In the genomic region with DNA sequence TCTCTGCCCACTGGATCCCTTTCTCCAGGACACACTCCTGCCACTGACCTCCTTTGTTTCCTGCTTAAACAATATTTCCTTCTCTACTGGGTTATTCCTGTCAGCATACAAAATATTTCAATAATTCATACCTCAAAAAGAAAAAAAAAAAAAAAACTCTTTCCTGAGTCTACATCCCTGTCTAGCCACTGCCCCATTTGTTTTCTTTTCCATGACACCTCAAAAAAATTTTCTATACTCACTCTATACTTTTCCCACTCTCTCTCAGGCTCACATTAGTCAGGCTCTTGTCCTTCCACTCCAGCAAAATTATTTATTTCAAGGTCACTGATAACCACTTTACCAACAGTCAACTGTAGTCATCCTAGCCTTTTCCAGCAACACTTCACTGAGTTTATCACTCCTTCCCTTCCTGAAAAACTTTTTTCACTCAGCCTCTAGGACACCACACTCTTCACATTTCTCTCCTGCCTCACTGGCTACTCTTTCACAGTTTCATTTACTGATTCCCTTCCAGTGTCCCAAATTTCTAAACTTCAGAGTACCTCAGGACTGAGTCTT, we compare ENCODE assay signal across 22 cellular contexts. TPM values are rescaled to one million over a fixed set of nuclear protein-coding genes. Genes with fewer than 3 reads are reported as not detected.
DNase-seq lines count a peak whose midpoint lies in the region; ATAC-seq, FAIRE-seq and TF ChIP-seq lines count a peak whose summit lies in the region.
"Had no signal": no experiment of that assay in that cellular context is flagged by ENCODE, and none has a peak within 500 bp of the region (broad histone marks: within the 10 kb centered on the region; RNA-seq: fewer than 3 reads in every experiment).

No MANE protein-coding gene starts in this region.

- no peak for TF ChIP-seq EP300 in K562 (IDR thresholded peaks at IDR 0.05; ENCODE audit: low read length)

- H2AFZ ChIP-seq in Karpas-422 (ENCODE audit: low read length) (no peak overlapping the region), K562 (ENCODE audit: low read depth, low read length) (no peak overlapping the region)
- H2AFZ ChIP-seq: PC-9 had no signal

- peaks cover 0 to 6% (median 0%) of the 10 kb centered on the region in 12 donors for H3K9me3 ChIP-seq in heart left ventricle
- no peaks in the 10 kb centered on the region for H3K9me3 ChIP-seq in left ventricle myocardium inferior (replicated peaks)
- H3K9me3 ChIP-seq in Karpas-422 (ENCODE audit: low read length), result no peaks in the 10 kb centered on the region; the same call in 1 of the 2 replicates
- H3K9me3 ChIP-seq in K562 (replicated peaks; ENCODE audit: control insufficient read depth, insufficient read depth, low read depth, low read length), result no peaks in the 10 kb centered on the region

- BruUV-seq in K562 (replicated peaks; lab: Mats Ljungman, UMichigan), result no TSS peak

- CTCF ChIA-PET in K562 (lab: Yijun Ruan, JAX; ENCODE audit: low intra/inter-chr PET ratio), result no interaction called here

- no peak for TF ChIP-seq CTCF in heart left ventricle (IDR thresholded peaks at IDR 0.05)
- TF ChIP-seq CTCF in left ventricle myocardium inferior (IDR thresholded peaks at IDR 0.05; ENCODE audit: borderline replicate concordance), result no peak
- TF ChIP-seq CTCF in K562 (IDR thresholded peaks at IDR 0.05 in 2 of 3, conservative IDR thresholded peaks at IDR 0.05 in 1 of 3; ENCODE audit: insufficient read depth in 2 of 3, low read depth in 1 of 3, low read length in 3 of 3), result no peak
- no peak for TF ChIP-seq CTCF in nephron progenitor cell (IDR thresholded peaks at IDR 0.05)

- H3K27ac ChIP-seq in heart left ventricle (peak overlapping the region in 1 of 12 donors; percentile 23), left ventricle myocardium inferior (replicated peaks) (no peak overlapping the region), Karpas-422 (ENCODE audit: low read length) (peak overlapping the region; percentile 35; the same call in 1 of the 2 replicates), K562 (ENCODE audit: extremely low read depth, low read depth, low read length) (no peak overlapping the region)
- H3K27ac ChIP-seq: C4-2B, PC-9 had no signal

- H4K20me1 ChIP-seq in Karpas-422 (ENCODE audit: insufficient read depth, low read depth, low read length) (no peaks in the 10 kb centered on the region), K562 (replicated peaks; ENCODE audit: control insufficient read depth, insufficient read depth, low read length) (no peaks in the 10 kb centered on the region)

- TF ChIP-seq RAD21 in K562 (CRISPR knock-in tag; conservative IDR thresholded peaks at IDR 0.05 in 1 of 2, IDR thresholded peaks at IDR 0.05 in 1 of 2), result no peak

- H3K27me3 Mint-ChIP-seq in nephron progenitor cell (ENCODE audit: low read depth, poor library complexity), result no peaks in the 10 kb centered on the region
- H3K27me3 Mint-ChIP-seq: B cell had no signal

- POLR2A ChIA-PET in K562 (lab: Yijun Ruan, JAX), result no interaction called here

- intact Hi-C loops in heart left ventricle (cut with DNase I), result no loop called here
- intact Hi-C loops in left ventricle myocardium inferior (cut with micrococcal nuclease), result no loop called here
- intact Hi-C loops in K562 (cut with micrococcal nuclease), result no loop called here

- no peak overlapping the region for H3K9ac ChIP-seq in Karpas-422 (ENCODE audit: low read length)
- H3K9ac ChIP-seq in K562 (ENCODE audit: insufficient read depth in 1 of 2, low read depth in 2 of 2, low read length in 2 of 2), result no peak overlapping the region

- H3K4me1 ChIP-seq in heart left ventricle (peaks cover 0 to 20% (median 0%) of the 10 kb centered on the region in 12 donors), left ventricle myocardium inferior (peaks cover 18% of the 10 kb centered on the region), Karpas-422 (ENCODE audit: low read length) (peaks cover 21% of the 10 kb centered on the region), K562 (replicated peaks in 1 of 2; ENCODE audit: control insufficient read depth in 2 of 2, insufficient read depth in 2 of 2, low read length in 2 of 2) (0 out of 5 replicates have a peak, but pooled peaks cover 0 to 3% of the 10 kb centered on the region in 2 experiments)

- no peaks in the 10 kb centered on the region for H3K9me2 ChIP-seq in Karpas-422 (replicated peaks; ENCODE audit: insufficient read depth, low read length)

- FAIRE-seq in K562 (lab: Jason Lieb, UNC), result peak; percentile 26
- FAIRE-seq: GM12891 had no signal

- H3K4me3 ChIP-seq in heart left ventricle (no peak overlapping the region), left ventricle myocardium inferior (no peak overlapping the region), Karpas-422 (ENCODE audit: low read length) (no peak overlapping the region), K562 (no peak overlapping the region)
- H3K4me3 ChIP-seq: PC-9 had no signal

- no peak overlapping the region for H3K4me2 ChIP-seq in Karpas-422 (ENCODE audit: low read depth, low read length, poor library complexity, severe bottlenecking)
- no peak overlapping the region for H3K4me2 ChIP-seq in K562 (ENCODE audit: insufficient read depth, low read length)
- H3K4me2 ChIP-seq: PC-9 had no signal

- H3K9me3 Mint-ChIP-seq in nephron progenitor cell, result peaks cover 29% of the 10 kb centered on the region

- H3K79me2 ChIP-seq in Karpas-422 (ENCODE audit: low read length) (peaks cover 88% of the 10 kb centered on the region), K562 (ENCODE audit: control insufficient read depth, insufficient read depth, low read length) (no peaks in the 10 kb centered on the region)

- H3K4me3 Mint-ChIP-seq in nephron progenitor cell, result no peak overlapping the region
- H3K4me3 Mint-ChIP-seq: B cell had no signal

- H3K36me3 ChIP-seq in heart left ventricle (peaks cover 0 to 39% (median 12%) of the 10 kb centered on the region in 9 donors), left ventricle myocardium inferior (peaks cover 18% of the 10 kb centered on the region), Karpas-422 (ENCODE audit: insufficient read depth, low read length) (peaks cover 40% of the 10 kb centered on the region), K562 (ENCODE audit: control insufficient read depth, insufficient read depth, low read length) (no peaks in the 10 kb centered on the region)

- peaks cover 64% of the 10 kb centered on the region for H3K36me3 Mint-ChIP-seq in nephron progenitor cell (ENCODE audit: low read depth)

- peaks cover 3% of the 10 kb centered on the region for H3K4me1 Mint-ChIP-seq in nephron progenitor cell

- DNase-seq in heart left ventricle (no peak), left ventricle myocardium inferior (no peak), Karpas-422 (no peak), K562 (ENCODE audit: extremely low read depth in 1 of 4, low spot score in 3 of 4) (no peak), nephron progenitor cell (no peak), NCI-H2171 treated with DMSO at 0.1 percent for 48 hours (lab: John Stamatoyannopoulos, UW) (no peak)
- DNase-seq: Calu3, DMS79 treated with DMSO at 0.1 percent for 48 hours, GF-D8, GOT3, NCI-H1105, NCI-H146, NCI-H1930, NCI-H2107, NCI-H446 treated with DMSO at 0.1 percent for 48 hours, NCI-H526, PC-9, SHP77 treated with DMSO at 0.1 percent for 48 hours had no signal

- H3K9me1 ChIP-seq in K562 (ENCODE audit: control insufficient read depth, insufficient read depth, low read length), result no peaks in the 10 kb centered on the region

- in situ Hi-C loops in K562 (cut with MboI), result no loop called here

- ATAC-seq in heart left ventricle (peak in 3 of 4 donors; percentile 31 to 71 (median 51)), K562 (no peak), HG03159 (IDR thresholded peaks at IDR 0.05; ENCODE audit: unreplicated experiment) (no peak)

- H3K27me3 ChIP-seq in heart left ventricle, result no peaks in the 10 kb centered on the region
- H3K27me3 ChIP-seq in left ventricle myocardium inferior (ENCODE audit: low read depth), result no peaks in the 10 kb centered on the region
- no peaks in the 10 kb centered on the region for H3K27me3 ChIP-seq in Karpas-422 (ENCODE audit: low read length)
- no peaks in the 10 kb centered on the region for H3K27me3 ChIP-seq in K562 (ENCODE audit: control insufficient read depth in 2 of 2, insufficient read depth in 2 of 2, low read length in 2 of 2)

- H3K27ac Mint-ChIP-seq in nephron progenitor cell, result peak overlapping the region; percentile 89
- H3K27ac Mint-ChIP-seq: B cell had no signal

- TF ChIP-seq POLR2A in heart left ventricle (IDR thresholded peaks at IDR 0.05) (no peak), K562 (conservative IDR thresholded peaks at IDR 0.05) (no peak)

RNA-seq across cellular contexts. Expression of a gene that starts 29.4 kb away (rescaled TPM):
- total RNA-seq in heart left ventricle, result 1 to 10 TPM; 3.9 to 8.3 (median 6.3) TPM
- polyA plus RNA-seq in heart left ventricle, result 1 to 10 TPM; 1.4 to 3.4 TPM
- 5.4 TPM for total RNA-seq in left ventricle myocardium inferior
- total RNA-seq in Karpas-422 (2014; rRNA removed; shearing (Covaris generic); ENCODE audit: low replicate concordance), result 17.1 and 25.9 TPM in 2 replicates
- 6.4 and 19.2 TPM in 2 replicates for total RNA-seq in K562 (2011; cell fraction: chromatin; rRNA removed; ENCODE audit: low replicate concordance)
- 2.7 and 3.2 TPM in 2 replicates for total RNA-seq in K562 (2011; cell fraction: nucleolus; rRNA removed)
- 8.8 and 15.0 TPM in 2 replicates for total RNA-seq in K562 (2011; cell fraction: nucleoplasm; rRNA removed)
- 4.7 and 5.5 TPM in 2 replicates for total RNA-seq in K562 (2014; rRNA removed)
- 4.8 and 5.4 TPM in 2 replicates for total RNA-seq in K562 (2014; rRNA removed; fragmentation: Illumina TruSeq; extraction: Trizol)
- total RNA-seq in K562 (2015; rRNA removed; fragmentation: Illumina TruSeq; extraction: Trizol), result 4.6 TPM in 2 replicates
- total RNA-seq in K562 (2021), result 4.7 and 6.8 TPM in 2 replicates
- 5.4 and 9.3 TPM in 2 replicates for polyA plus RNA-seq in K562 (2011; rRNA removed)
- 1.4 and 2.4 TPM in 2 replicates for polyA plus RNA-seq in K562 (2011; cell fraction: cytosol; rRNA removed)
- 2.1 and 2.3 TPM in 2 replicates for polyA plus RNA-seq in K562 (2011; cell fraction: nucleus; rRNA removed)
- 5.2 and 5.9 TPM in 2 replicates for polyA plus RNA-seq in K562 (2012)
- 6.3 and 7.0 TPM in 2 replicates for polyA plus RNA-seq in K562 (2014; fragmentation: Illumina TruSeq; extraction: Trizol)
- polyA plus RNA-seq in K562 (2014; fragmentation: Nextera tagmentation; extraction: Ambion mirVana), result 1 to 10 TPM; 1.4 to 1.7 TPM
- polyA plus RNA-seq in K562 (2014; rRNA removed), result 4.5 and 5.5 TPM in 2 replicates
- 10.5 and 14.0 TPM in 2 replicates for polyA minus RNA-seq in K562 (2011; rRNA and poly(A)+ RNA removed)
- 5.0 and 6.3 TPM in 2 replicates for polyA minus RNA-seq in K562 (2011; cell fraction: cytosol; rRNA and poly(A)+ RNA removed)
- 3.2 and 4.4 TPM in 2 replicates for polyA minus RNA-seq in K562 (2011; cell fraction: nucleus; rRNA and poly(A)+ RNA removed)

Comparison
In these comparisons a context has a peak if more than half of its experiments do, and no peak if none do; other contexts are left out.
1. ATAC-seq: peak in heart left ventricle (3 of 4); none in K562 (single experiment) and HG03159 (single experiment).